Comparison of ENCODE assay signal across 19 cellular contexts in the genomic region with DNA sequence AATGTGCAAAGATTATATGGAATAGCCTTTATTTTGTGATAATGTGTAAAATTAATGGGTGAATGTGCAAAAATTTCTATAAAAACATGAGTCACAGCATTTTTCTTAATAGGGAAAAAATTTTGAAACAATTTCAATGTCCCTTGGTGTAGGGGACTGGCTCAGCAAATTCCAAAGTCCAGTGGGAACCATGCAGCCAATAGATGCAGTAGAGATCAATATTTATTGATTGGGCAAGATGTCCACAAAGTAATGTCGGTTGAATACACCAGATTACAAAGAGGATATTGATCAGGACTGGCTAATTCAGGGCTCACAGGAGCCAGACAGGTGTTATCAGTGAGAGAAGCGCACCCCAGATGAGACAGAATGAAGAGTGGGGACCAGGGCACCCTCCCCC.
A peak's percentile ranks its signal among the peaks of the same experiment; 100 is the strongest.
DNase-seq lines count a peak whose midpoint lies in the region; ATAC-seq, FAIRE-seq and TF ChIP-seq lines count a peak whose summit lies in the region.
"Had no signal": no experiment of that assay in that cellular context is flagged by ENCODE, and none has a peak within 500 bp of the region (broad histone marks: within the 10 kb centered on the region; RNA-seq: fewer than 3 reads in every experiment).

No MANE protein-coding gene starts in this region.

- H3K4me3 Mint-ChIP-seq in activated CD8-positive, alpha-beta T cell treated with anti-CD3 and anti-CD28 coated beads, Interleukin-2, amount 10 ng/mL, durations not matched to agents 7 days and 5 days = no peak overlapping the region
- H3K4me3 Mint-ChIP-seq: B cell; CD4-positive, alpha-beta T cell had no signal

- no peak overlapping the region for H3K9ac ChIP-seq in kidney (ENCODE audit: low read length in 2 of 2)
- H3K9ac ChIP-seq: GM23248 had no signal

- no peaks in the 10 kb centered on the region for H3K9me3 Mint-ChIP-seq in activated CD8-positive, alpha-beta T cell treated with anti-CD3 and anti-CD28 coated beads, Interleukin-2, amount 10 ng/mL, durations not matched to agents 7 days and 5 days (ENCODE audit: insufficient read depth)

- DNase-seq in HuH-7.5 (ENCODE audit: low spot score) = peak; percentile 42
- peak; percentile 2 for DNase-seq in kidney
- peak; percentile 11 for DNase-seq in mucosa of gallbladder (ENCODE audit: low spot score)
- DNase-seq in ureter (ENCODE audit: low spot score) = peak; percentile 9
- DNase-seq in activated CD8-positive, alpha-beta T cell treated with anti-CD3 and anti-CD28 coated beads, Interleukin-2, amount 10 ng/mL, durations not matched to agents 7 days and 5 days = no peak
- no peak for DNase-seq in NCI-H2196 treated with DMSO at 0.1 percent for 48 hours (lab: John Stamatoyannopoulos, UW; ENCODE audit: unreplicated experiment)
- no peak for DNase-seq in NCI-H446 (lab: John Stamatoyannopoulos, UW)
- DNase-seq: C1 segment of cervical spinal cord; CD4-positive, alpha-beta T cell; DMS153; DMS79 treated with DMSO at 0.1 percent for 48 hours; EL; GM23248 had no signal

- no peaks in the 10 kb centered on the region for H3K36me3 Mint-ChIP-seq in activated CD8-positive, alpha-beta T cell treated with anti-CD3 and anti-CD28 coated beads, Interleukin-2, amount 10 ng/mL, durations not matched to agents 7 days and 5 days (ENCODE audit: low read depth)

- TF ChIP-seq CTCF in kidney (IDR thresholded peaks at IDR 0.05; ENCODE audit: borderline replicate concordance, extremely low read depth, insufficient read depth) = no peak

- H3K27ac Mint-ChIP-seq in activated CD8-positive, alpha-beta T cell treated with anti-CD3 and anti-CD28 coated beads, Interleukin-2, amount 10 ng/mL, durations not matched to agents 7 days and 5 days = no peak overlapping the region
- H3K27ac Mint-ChIP-seq: B cell; CD4-positive, alpha-beta T cell had no signal

- CTCF ChIA-PET in activated CD8-positive, alpha-beta T cell treated with anti-CD3 and anti-CD28 coated beads, Interleukin-2, amount 10 ng/mL, durations not matched to agents 7 days and 5 days (lab: Charles Lee) = no interaction called here

- POLR2A ChIA-PET in activated CD8-positive, alpha-beta T cell treated with anti-CD3 and anti-CD28 coated beads, Interleukin-2, amount 10 ng/mL, durations not matched to agents 7 days and 5 days (lab: Charles Lee) = no interaction called here

- intact Hi-C loops in kidney (cut with DNase I) = no loop called here

- H3K27me3 Mint-ChIP-seq in activated CD8-positive, alpha-beta T cell treated with anti-CD3 and anti-CD28 coated beads, Interleukin-2, amount 10 ng/mL, durations not matched to agents 7 days and 5 days (ENCODE audit: low read depth) = peaks cover 2% of the 10 kb centered on the region
- H3K27me3 Mint-ChIP-seq: B cell; CD4-positive, alpha-beta T cell had no signal

- no peaks in the 10 kb centered on the region for H3K4me1 Mint-ChIP-seq in activated CD8-positive, alpha-beta T cell treated with anti-CD3 and anti-CD28 coated beads, Interleukin-2, amount 10 ng/mL, durations not matched to agents 7 days and 5 days (ENCODE audit: low read depth)
- H3K4me1 Mint-ChIP-seq: B cell had no signal

- H3K4me1 ChIP-seq in kidney (ENCODE audit: control insufficient read depth in 1 of 2, insufficient read depth in 1 of 2, low read depth in 1 of 2, low read length in 2 of 2) = no peaks in the 10 kb centered on the region

- no peak overlapping the region for H3K4me3 ChIP-seq in kidney (ENCODE audit: low read length in 2 of 2)
- H3K4me3 ChIP-seq: GM23248 had no signal

- no peaks in the 10 kb centered on the region for H3K9me3 ChIP-seq in kidney (ENCODE audit: control insufficient read depth in 1 of 2, low read length in 2 of 2)

- H3K27ac ChIP-seq in kidney (ENCODE audit: low read depth in 2 of 2, low read length in 2 of 2) = no peak overlapping the region
- H3K27ac ChIP-seq: GM23248, HL-60 had no signal

- FAIRE-seq in kidney (lab: Jason Lieb, UNC) = no peak
- FAIRE-seq: D721Med, GM12891, H54 had no signal

- peaks cover 14 to 25% of the 10 kb centered on the region in 2 donors for H3K36me3 ChIP-seq in kidney (ENCODE audit: control insufficient read depth in 1 of 2, insufficient read depth in 2 of 2, low read length in 2 of 2)

- no peak for ATAC-seq in activated CD8-positive, alpha-beta T cell treated with anti-CD3 and anti-CD28 coated beads, Interleukin-2, amount 10 ng/mL, durations not matched to agents 7 days and 5 days
- ATAC-seq: HCT116 had no signal

Comparison
In these comparisons a context has a peak if more than half of its experiments do, and no peak if none do; other contexts are left out.
1. DNase-seq: peak in HuH-7.5 (single experiment), kidney (single experiment), mucosa of gallbladder (single experiment) and ureter (single experiment); none in activated CD8-positive, alpha-beta T cell treated with anti-CD3 and anti-CD28 coated beads, Interleukin-2, amount 10 ng/mL, durations not matched to agents 7 days and 5 days (single experiment), NCI-H2196 treated with DMSO at 0.1 percent for 48 hours (single experiment) and NCI-H446 (0 of 2).